Comparison of ENCODE assay signal across 1 cellular context in the genomic region with DNA sequence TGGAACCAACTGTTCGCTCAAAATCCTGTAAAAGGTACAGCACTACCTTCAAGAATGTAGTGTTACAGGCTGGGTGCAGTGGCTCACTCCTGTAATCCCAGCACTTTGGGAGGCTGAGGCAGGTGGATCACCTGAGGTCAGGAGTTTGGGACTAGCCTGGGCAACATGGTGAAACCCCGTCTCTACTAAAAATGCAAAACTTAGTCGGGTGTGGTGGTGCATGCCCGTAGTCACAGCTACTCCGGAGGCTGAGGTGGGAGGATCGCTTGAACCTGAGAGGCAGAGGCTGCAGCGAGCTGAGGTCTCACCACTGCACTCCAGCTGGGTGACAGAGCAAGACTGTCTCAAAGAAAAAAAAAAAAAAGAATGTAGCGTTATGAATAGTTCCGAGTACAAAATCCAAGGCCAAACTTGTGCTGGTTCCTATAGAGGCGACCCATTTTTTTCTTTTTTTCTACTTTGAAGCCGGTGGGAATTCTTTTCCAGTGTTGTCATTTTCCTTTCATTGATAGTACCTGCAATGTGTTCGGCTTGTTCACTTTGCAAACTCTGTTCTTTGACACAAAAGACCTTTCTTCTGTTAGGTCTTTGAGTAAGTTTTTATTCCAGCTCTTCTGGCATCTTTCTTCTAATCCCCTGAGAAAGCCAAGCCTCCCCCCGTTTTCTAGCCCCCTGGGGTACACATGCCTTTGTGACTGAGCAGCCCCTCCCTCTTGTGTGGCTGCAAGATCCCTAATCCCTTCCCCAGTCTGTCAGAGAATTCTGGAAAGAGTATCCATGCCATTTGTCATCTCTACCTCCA.
TF ChIP-seq lines count a peak whose summit lies in the region.

No MANE protein-coding gene starts in this region.

TF ChIP-seq in HepG2, 621 proteins besides CTCF, POLR2A, EP300 and RAD21 (continued from another document and continues in another):
- TF ChIP-seq, protein P1, sequence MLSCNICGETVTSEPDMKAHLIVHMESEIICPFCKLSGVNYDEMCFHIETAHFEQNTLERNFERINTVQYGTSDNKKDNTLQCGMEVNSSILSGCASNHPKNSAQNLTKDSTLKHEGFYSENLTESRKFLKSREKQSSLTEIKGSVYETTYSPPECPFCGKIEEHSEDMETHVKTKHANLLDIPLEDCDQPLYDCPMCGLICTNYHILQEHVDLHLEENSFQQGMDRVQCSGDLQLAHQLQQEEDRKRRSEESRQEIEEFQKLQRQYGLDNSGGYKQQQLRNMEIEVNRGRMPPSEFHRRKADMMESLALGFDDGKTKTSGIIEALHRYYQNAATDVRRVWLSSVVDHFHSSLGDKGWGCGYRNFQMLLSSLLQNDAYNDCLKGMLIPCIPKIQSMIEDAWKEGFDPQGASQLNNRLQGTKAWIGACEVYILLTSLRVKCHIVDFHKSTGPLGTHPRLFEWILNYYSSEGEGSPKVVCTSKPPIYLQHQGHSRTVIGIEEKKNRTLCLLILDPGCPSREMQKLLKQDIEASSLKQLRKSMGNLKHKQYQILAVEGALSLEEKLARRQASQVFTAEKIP (CRISPR knock-in tag; IDR thresholded peaks at IDR 0.05; ENCODE audit: borderline replicate concordance), result no peak
- no peak for TF ChIP-seq CREB1 (IDR thresholded peaks at IDR 0.05)
- 0 out of 2 replicates have a peak, but pooled peaks have one; percentile 35 for TF ChIP-seq CREB1 (CRISPR knock-in tag; IDR thresholded peaks at IDR 0.05)
- TF ChIP-seq, protein P2, sequence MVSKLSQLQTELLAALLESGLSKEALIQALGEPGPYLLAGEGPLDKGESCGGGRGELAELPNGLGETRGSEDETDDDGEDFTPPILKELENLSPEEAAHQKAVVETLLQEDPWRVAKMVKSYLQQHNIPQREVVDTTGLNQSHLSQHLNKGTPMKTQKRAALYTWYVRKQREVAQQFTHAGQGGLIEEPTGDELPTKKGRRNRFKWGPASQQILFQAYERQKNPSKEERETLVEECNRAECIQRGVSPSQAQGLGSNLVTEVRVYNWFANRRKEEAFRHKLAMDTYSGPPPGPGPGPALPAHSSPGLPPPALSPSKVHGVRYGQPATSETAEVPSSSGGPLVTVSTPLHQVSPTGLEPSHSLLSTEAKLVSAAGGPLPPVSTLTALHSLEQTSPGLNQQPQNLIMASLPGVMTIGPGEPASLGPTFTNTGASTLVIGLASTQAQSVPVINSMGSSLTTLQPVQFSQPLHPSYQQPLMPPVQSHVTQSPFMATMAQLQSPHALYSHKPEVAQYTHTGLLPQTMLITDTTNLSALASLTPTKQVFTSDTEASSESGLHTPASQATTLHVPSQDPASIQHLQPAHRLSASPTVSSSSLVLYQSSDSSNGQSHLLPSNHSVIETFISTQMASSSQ (IDR thresholded peaks at IDR 0.05; ENCODE audit: low read depth), result no peak
- TF ChIP-seq, protein P2 (CRISPR knock-in tag; IDR thresholded peaks at IDR 0.05; ENCODE audit: borderline replicate concordance), result no peak
- TF ChIP-seq CSRNP2 (CRISPR knock-in tag; conservative IDR thresholded peaks at IDR 0.05; ENCODE audit: low read depth), result no peak
- no peak for TF ChIP-seq RORA (CRISPR knock-in tag; IDR thresholded peaks at IDR 0.05)
- no peak for TF ChIP-seq KLF9 (CRISPR knock-in tag; IDR thresholded peaks at IDR 0.05; ENCODE audit: low read depth)
- TF ChIP-seq, protein P3, sequence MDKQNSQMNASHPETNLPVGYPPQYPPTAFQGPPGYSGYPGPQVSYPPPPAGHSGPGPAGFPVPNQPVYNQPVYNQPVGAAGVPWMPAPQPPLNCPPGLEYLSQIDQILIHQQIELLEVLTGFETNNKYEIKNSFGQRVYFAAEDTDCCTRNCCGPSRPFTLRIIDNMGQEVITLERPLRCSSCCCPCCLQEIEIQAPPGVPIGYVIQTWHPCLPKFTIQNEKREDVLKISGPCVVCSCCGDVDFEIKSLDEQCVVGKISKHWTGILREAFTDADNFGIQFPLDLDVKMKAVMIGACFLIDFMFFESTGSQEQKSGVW (CRISPR knock-in tag; IDR thresholded peaks at IDR 0.05; ENCODE audit: borderline replicate concordance), result no peak
- TF ChIP-seq ZNF761 (CRISPR knock-in tag; conservative IDR thresholded peaks at IDR 0.05), result no peak
- no peak for TF ChIP-seq ZXDC (CRISPR knock-in tag; IDR thresholded peaks at IDR 0.05)
- TF ChIP-seq ZNF180 (CRISPR knock-in tag; IDR thresholded peaks at IDR 0.05; ENCODE audit: borderline replicate concordance, low read depth), result no peak
- TF ChIP-seq ZNF432 (CRISPR knock-in tag; IDR thresholded peaks at IDR 0.05; ENCODE audit: borderline replicate concordance), result no peak
- TF ChIP-seq NR2C2 (CRISPR knock-in tag; IDR thresholded peaks at IDR 0.05; ENCODE audit: borderline replicate concordance), result no peak
- TF ChIP-seq CBX5 (CRISPR knock-in tag; IDR thresholded peaks at IDR 0.05; ENCODE audit: borderline replicate concordance), result peak; percentile 44; the same call in 1 of the 2 replicates
- no peak for TF ChIP-seq DNMT1 (CRISPR knock-in tag; IDR thresholded peaks at IDR 0.05)
- peak; percentile 71 for TF ChIP-seq TEAD3 (CRISPR knock-in tag; optimal IDR thresholded peaks at IDR 0.05; ENCODE audit: borderline replicate concordance)
- no peak for TF ChIP-seq ZMAT3 (CRISPR knock-in tag; conservative IDR thresholded peaks at IDR 0.05)
- TF ChIP-seq FOXJ3 (CRISPR knock-in tag; IDR thresholded peaks at IDR 0.05; ENCODE audit: borderline replicate concordance), result no peak
- no peak for TF ChIP-seq ZNF775 (CRISPR knock-in tag; IDR thresholded peaks at IDR 0.05; ENCODE audit: borderline replicate concordance)
- no peak for TF ChIP-seq SNRNP70 (IDR thresholded peaks at IDR 0.05; ENCODE audit: low read depth, low read length)
- TF ChIP-seq ZNF253 (CRISPR knock-in tag; IDR thresholded peaks at IDR 0.05; ENCODE audit: borderline replicate concordance), result no peak
- TF ChIP-seq SKIL (CRISPR knock-in tag; IDR thresholded peaks at IDR 0.05; ENCODE audit: borderline replicate concordance), result no peak
- no peak for TF ChIP-seq FIP1L1 (IDR thresholded peaks at IDR 0.05; ENCODE audit: borderline replicate concordance, insufficient read depth, low read depth, low read length)
- TF ChIP-seq AHR (CRISPR knock-in tag; IDR thresholded peaks at IDR 0.05), result no peak
- no peak for TF ChIP-seq TFDP2 (CRISPR knock-in tag; IDR thresholded peaks at IDR 0.05)
- no peak for TF ChIP-seq THYN1 (CRISPR knock-in tag; IDR thresholded peaks at IDR 0.05; ENCODE audit: borderline replicate concordance, low read depth)
- peak; percentile 71 for TF ChIP-seq FOSL2 (CRISPR knock-in tag; IDR thresholded peaks at IDR 0.05)
- peak; percentile 61; the same call in 1 of the 2 replicates for TF ChIP-seq SOX5 (CRISPR knock-in tag; IDR thresholded peaks at IDR 0.05; ENCODE audit: borderline replicate concordance)
- no peak for TF ChIP-seq TCF7L2 (IDR thresholded peaks at IDR 0.05; ENCODE audit: low read depth, low read length)
- TF ChIP-seq NFATC3 (CRISPR knock-in tag; IDR thresholded peaks at IDR 0.05), result no peak
- 0 out of 2 replicates have a peak, but pooled peaks have one; percentile 41 for TF ChIP-seq SNAPC5 (CRISPR knock-in tag; IDR thresholded peaks at IDR 0.05; ENCODE audit: borderline replicate concordance)
- TF ChIP-seq AGO2 (optimal IDR thresholded peaks at IDR 0.05; ENCODE audit: low read depth, low read length), result no peak
- TF ChIP-seq RARG (CRISPR knock-in tag; IDR thresholded peaks at IDR 0.05; ENCODE audit: low read depth), result no peak
- TF ChIP-seq ZNF850 (CRISPR knock-in tag; conservative IDR thresholded peaks at IDR 0.05), result no peak
- no peak for TF ChIP-seq ZNF263 (CRISPR knock-in tag; IDR thresholded peaks at IDR 0.05)
- no peak for TF ChIP-seq ZNF234 (CRISPR knock-in tag; conservative IDR thresholded peaks at IDR 0.05)
- 0 out of 2 replicates have a peak, but pooled peaks have one; percentile 22 for TF ChIP-seq ZFP91 (CRISPR knock-in tag; IDR thresholded peaks at IDR 0.05; ENCODE audit: borderline replicate concordance)
- 0 out of 2 replicates have a peak, but pooled peaks have one; percentile 1 for TF ChIP-seq STAG1 (CRISPR knock-in tag; IDR thresholded peaks at IDR 0.05)
- TF ChIP-seq ZNF597 (CRISPR knock-in tag; IDR thresholded peaks at IDR 0.05), result no peak
